ENCODE assay signal across 8 cellular contexts in genomic region chr11:49372140-49372539, GRCh38.
DNase-seq lines count a peak whose midpoint lies in the region; ATAC-seq and TF ChIP-seq lines count a peak whose summit lies in the region.
"Not testable (repeated sequence)": the region's sequence is repeated elsewhere in the genome, so short reads cannot be mapped to it uniquely, and the experiment has no call there.

No MANE protein-coding gene starts in this region.

- H3K27ac Mint-ChIP-seq in MCF 10A (ENCODE audit: low read depth, unreplicated experiment); glutamatergic neuron (ENCODE audit: unreplicated experiment): not testable (repeated sequence)

- H3K4me3 Mint-ChIP-seq in MCF 10A (ENCODE audit: unreplicated experiment); glutamatergic neuron (ENCODE audit: unreplicated experiment): not testable (repeated sequence)

- CTCF ChIA-PET in MCF 10A (lab: Yijun Ruan, JAX), result not testable (repeated sequence)

- H3K36me3 Mint-ChIP-seq in MCF 10A (ENCODE audit: insufficient read depth, unreplicated experiment); glutamatergic neuron (ENCODE audit: unreplicated experiment): not testable (repeated sequence)

- intact Hi-C loops in MCF 10A (cut with micrococcal nuclease), result loop anchor here (10.0 kb wide), 1 partner anchor 147 kb away; no protein-coding TSS in a partner anchor
- intact Hi-C loops in upper lobe of right lung (cut with DNase I), result not testable (repeated sequence)

- H3K27ac ChIP-seq in upper lobe of right lung, result not testable (repeated sequence)

- not testable (repeated sequence) for H3K4me1 ChIP-seq in upper lobe of right lung

- peak; percentile 82 for ATAC-seq in left lobe of liver
- ATAC-seq in upper lobe of right lung, result not testable (repeated sequence)

- DNase-seq in DMS53 (lab: John Stamatoyannopoulos, UW), result peak; percentile 56
- peak; percentile 2 for DNase-seq in HT1080 (ENCODE audit: low read depth)
- peak; percentile 1 for DNase-seq in NCI-H82 (lab: John Stamatoyannopoulos, UW)
- DNase-seq in MCF 10A (ENCODE audit: unreplicated experiment); glutamatergic neuron; left lobe of liver (ENCODE audit: low spot score); upper lobe of right lung: not testable (repeated sequence)
- peak; percentile 62 for DNase-seq in pons (ENCODE audit: low spot score)

- H3K27me3 Mint-ChIP-seq in MCF 10A (ENCODE audit: insufficient read depth, unreplicated experiment), result peaks cover 40% of the 10 kb centered on the region
- H3K27me3 Mint-ChIP-seq in glutamatergic neuron (ENCODE audit: unreplicated experiment), result not testable (repeated sequence)

- H3K9me3 Mint-ChIP-seq in MCF 10A (ENCODE audit: unreplicated experiment); glutamatergic neuron (ENCODE audit: unreplicated experiment): not testable (repeated sequence)

- BruUV-seq in MCF 10A (replicated peaks; lab: Mats Ljungman, UMichigan), result not testable (repeated sequence)

- H3K4me3 ChIP-seq in upper lobe of right lung, result not testable (repeated sequence)

- H3K9me3 ChIP-seq in upper lobe of right lung, result not testable (repeated sequence)

- peak; percentile 20 for TF ChIP-seq CTCF in MCF 10A (IDR thresholded peaks at IDR 0.05; ENCODE audit: unreplicated experiment)
- peak; percentile 25 for TF ChIP-seq CTCF in glutamatergic neuron (IDR thresholded peaks at IDR 0.05; ENCODE audit: partially characterized antibody, unreplicated experiment)
- TF ChIP-seq CTCF in upper lobe of right lung (IDR thresholded peaks at IDR 0.05), result peak; percentile 46

- POLR2A ChIA-PET in MCF 10A (lab: Yijun Ruan, JAX), result not testable (repeated sequence)

- not testable (repeated sequence) for H3K4me1 Mint-ChIP-seq in MCF 10A (ENCODE audit: insufficient read depth, unreplicated experiment); glutamatergic neuron (ENCODE audit: low read depth, unreplicated experiment)

- not testable (repeated sequence) for H3K36me3 ChIP-seq in upper lobe of right lung

- H3K27me3 ChIP-seq in upper lobe of right lung, result not testable (repeated sequence)
